In genomic region chr1:181354865-181355264, GRCh38 we compare ENCODE assay signal across 27 cellular contexts.
"Had no signal": no experiment of that assay in that cellular context is flagged by ENCODE, and none has a peak within 500 bp of the region (broad histone marks: within the 10 kb centered on the region; RNA-seq: fewer than 3 reads in every experiment).

No MANE protein-coding gene starts in this region.

- H3K4me3 Mint-ChIP-seq: activated CD4-positive, alpha-beta T cell treated with anti-CD3 and anti-CD28 coated beads for 36 hours; activated CD4-positive, alpha-beta T cell treated with anti-CD3 and anti-CD28 coated beads, Interleukin-2, amount 10 ng/mL, durations not matched to agents 7 days and 5 days; activated naive CD4-positive, alpha-beta T cell treated with anti-CD3 and anti-CD28 coated beads, Interleukin-2, amount 50 U/mL, for 24 hours; activated naive CD8-positive, alpha-beta T cell treated with anti-CD3 and anti-CD28 coated beads, Interleukin-2, amount 10 ng/mL, durations not matched to agents 7 days and 5 days; activated T-cell treated with anti-CD3 and anti-CD28 coated beads, Interleukin-2, amount 50 U/mL, for 24 hours had no signal

- H3K36me3 Mint-ChIP-seq: activated naive CD4-positive, alpha-beta T cell treated with anti-CD3 and anti-CD28 coated beads, Interleukin-2, amount 50 U/mL, for 24 hours; activated naive CD8-positive, alpha-beta T cell treated with anti-CD3 and anti-CD28 coated beads, Interleukin-2, amount 10 ng/mL, durations not matched to agents 7 days and 5 days had no signal

- DNase-seq: activated CD4-positive, alpha-beta T cell treated with anti-CD3 and anti-CD28 coated beads for 36 hours; activated CD4-positive, alpha-beta T cell treated with anti-CD3 and anti-CD28 coated beads, Interleukin-2, amount 10 ng/mL, durations not matched to agents 7 days and 5 days; activated CD4-positive, alpha-beta T cell treated with anti-CD3 and anti-CD28 coated beads, Interleukin-2, amount 50 U/mL, for 48 hours; activated CD8-positive, alpha-beta memory T cell treated with anti-CD3 and anti-CD28 coated beads for 24 hours; activated gamma-delta T cell; activated naive CD4-positive, alpha-beta T cell treated with Interleukin-2 at 50 U/mL for 16 hours; activated naive CD8-positive, alpha-beta T cell treated with anti-CD3 and anti-CD28 coated beads, Interleukin-2, amount 10 ng/mL, durations not matched to agents 7 days and 5 days; activated T-cell treated with anti-CD3 and anti-CD28 coated beads, Interleukin-2, amount 50 U/mL, for 24 hours; amygdala; Kasumi-1; KG1; MM.1S; MV-4-11; NCI-H1092; NCI-H1436 treated with DMSO at 0.1 percent for 48 hours; NCI-H1694 treated with DMSO at 0.1 percent for 48 hours; NCI-H2029; NCI-H345; NCI-H524 treated with DMSO at 0.1 percent for 48 hours; OCI-M1; SHP77; SJCRH30; T1000 had no signal

- H3K9me3 ChIP-seq: ascending aorta, SJCRH30 had no signal

- ATAC-seq: activated CD4-positive, alpha-beta T cell treated with anti-CD3 and anti-CD28 coated beads for 36 hours had no signal

- H3K27me3 ChIP-seq: ascending aorta, SJCRH30 had no signal

- H3K4me1 Mint-ChIP-seq: activated CD4-positive, alpha-beta T cell treated with anti-CD3 and anti-CD28 coated beads for 36 hours; activated CD4-positive, alpha-beta T cell treated with anti-CD3 and anti-CD28 coated beads, Interleukin-2, amount 10 ng/mL, durations not matched to agents 7 days and 5 days; activated naive CD4-positive, alpha-beta T cell treated with anti-CD3 and anti-CD28 coated beads, Interleukin-2, amount 50 U/mL, for 24 hours; activated naive CD8-positive, alpha-beta T cell treated with anti-CD3 and anti-CD28 coated beads, Interleukin-2, amount 10 ng/mL, durations not matched to agents 7 days and 5 days had no signal

- H3K36me3 ChIP-seq: ascending aorta, SJCRH30 had no signal

- H3K27me3 Mint-ChIP-seq: activated CD4-positive, alpha-beta T cell treated with anti-CD3 and anti-CD28 coated beads for 36 hours; activated CD4-positive, alpha-beta T cell treated with anti-CD3 and anti-CD28 coated beads, Interleukin-2, amount 10 ng/mL, durations not matched to agents 7 days and 5 days; activated naive CD4-positive, alpha-beta T cell treated with anti-CD3 and anti-CD28 coated beads, Interleukin-2, amount 50 U/mL, for 24 hours; activated naive CD8-positive, alpha-beta T cell treated with anti-CD3 and anti-CD28 coated beads, Interleukin-2, amount 10 ng/mL, durations not matched to agents 7 days and 5 days; activated T-cell treated with anti-CD3 and anti-CD28 coated beads, Interleukin-2, amount 50 U/mL, for 24 hours had no signal

- H3K9me3 Mint-ChIP-seq: activated CD4-positive, alpha-beta T cell treated with anti-CD3 and anti-CD28 coated beads, Interleukin-2, amount 10 ng/mL, durations not matched to agents 7 days and 5 days; activated naive CD4-positive, alpha-beta T cell treated with anti-CD3 and anti-CD28 coated beads, Interleukin-2, amount 50 U/mL, for 24 hours; activated naive CD8-positive, alpha-beta T cell treated with anti-CD3 and anti-CD28 coated beads, Interleukin-2, amount 10 ng/mL, durations not matched to agents 7 days and 5 days; activated T-cell treated with anti-CD3 and anti-CD28 coated beads, Interleukin-2, amount 50 U/mL, for 24 hours; activated T-helper 2 cell treated with anti-CD3 and anti-CD28 coated beads, Interferon-gamma antibody, Interleukin-2, Interleukin-4, amounts not matched to agents 10 μg/mL and 5 μg/mL and 100 μg/mL, durations not matched to agents 14 hours and 24 hours and 36 hours had no signal

- H3K27ac Mint-ChIP-seq: activated CD4-positive, alpha-beta T cell treated with anti-CD3 and anti-CD28 coated beads for 36 hours; activated CD4-positive, alpha-beta T cell treated with anti-CD3 and anti-CD28 coated beads, Interleukin-2, amount 10 ng/mL, durations not matched to agents 7 days and 5 days; activated naive CD4-positive, alpha-beta T cell treated with anti-CD3 and anti-CD28 coated beads, Interleukin-2, amount 50 U/mL, for 24 hours; activated naive CD8-positive, alpha-beta T cell treated with anti-CD3 and anti-CD28 coated beads, Interleukin-2, amount 10 ng/mL, durations not matched to agents 7 days and 5 days; activated T-cell treated with anti-CD3 and anti-CD28 coated beads, Interleukin-2, amount 50 U/mL, for 24 hours; activated T-helper 2 cell treated with anti-CD3 and anti-CD28 coated beads, Interferon-gamma antibody, Interleukin-2, Interleukin-4, amounts not matched to agents 10 μg/mL and 5 μg/mL and 100 μg/mL, durations not matched to agents 14 hours and 24 hours and 36 hours had no signal

- H3K27ac ChIP-seq: ascending aorta, SJCRH30, SK-N-MC had no signal

- H3K4me3 ChIP-seq: ascending aorta, SJCRH30, SK-N-MC had no signal

- H3K4me1 ChIP-seq: ascending aorta, SJCRH30 had no signal
